1 cellular context compared by ENCODE assay signal in the genomic region with DNA sequence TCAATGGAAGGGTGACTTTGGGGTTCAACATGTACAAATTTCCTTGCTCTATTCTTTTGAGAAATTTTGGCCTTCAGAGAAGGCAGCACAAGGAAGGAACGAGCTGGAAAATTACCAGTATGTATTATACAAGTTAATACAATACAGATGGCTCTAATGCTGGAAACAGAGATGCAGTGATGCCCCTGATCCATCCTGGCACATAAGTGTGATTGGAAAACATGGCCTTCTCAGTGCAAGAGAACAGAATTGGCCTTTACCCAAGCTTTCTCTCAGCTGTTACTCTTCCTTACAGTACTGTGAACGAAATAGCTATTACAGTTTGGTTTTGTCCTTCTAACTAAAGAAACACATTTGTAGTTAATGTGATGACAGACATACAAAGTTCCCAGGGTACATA.
TF ChIP-seq lines count a peak whose summit lies in the region.

No MANE protein-coding gene starts in this region.

TF ChIP-seq in HepG2, 621 proteins besides CTCF, POLR2A, EP300 and RAD21 (continued from another document):
- TF ChIP-seq, protein P1, sequence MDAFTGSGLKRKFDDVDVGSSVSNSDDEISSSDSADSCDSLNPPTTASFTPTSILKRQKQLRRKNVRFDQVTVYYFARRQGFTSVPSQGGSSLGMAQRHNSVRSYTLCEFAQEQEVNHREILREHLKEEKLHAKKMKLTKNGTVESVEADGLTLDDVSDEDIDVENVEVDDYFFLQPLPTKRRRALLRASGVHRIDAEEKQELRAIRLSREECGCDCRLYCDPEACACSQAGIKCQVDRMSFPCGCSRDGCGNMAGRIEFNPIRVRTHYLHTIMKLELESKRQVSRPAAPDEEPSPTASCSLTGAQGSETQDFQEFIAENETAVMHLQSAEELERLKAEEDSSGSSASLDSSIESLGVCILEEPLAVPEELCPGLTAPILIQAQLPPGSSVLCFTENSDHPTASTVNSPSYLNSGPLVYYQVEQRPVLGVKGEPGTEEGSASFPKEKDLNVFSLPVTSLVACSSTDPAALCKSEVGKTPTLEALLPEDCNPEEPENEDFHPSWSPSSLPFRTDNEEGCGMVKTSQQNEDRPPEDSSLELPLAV (CRISPR knock-in tag; conservative IDR thresholded peaks at IDR 0.05; ENCODE audit: low read depth): no peak
- no peak for TF ChIP-seq SALL1 (CRISPR knock-in tag; IDR thresholded peaks at IDR 0.05)
- TF ChIP-seq RFX5 (IDR thresholded peaks at IDR 0.05; ENCODE audit: low read depth, low read length): no peak
- TF ChIP-seq, protein P2, sequence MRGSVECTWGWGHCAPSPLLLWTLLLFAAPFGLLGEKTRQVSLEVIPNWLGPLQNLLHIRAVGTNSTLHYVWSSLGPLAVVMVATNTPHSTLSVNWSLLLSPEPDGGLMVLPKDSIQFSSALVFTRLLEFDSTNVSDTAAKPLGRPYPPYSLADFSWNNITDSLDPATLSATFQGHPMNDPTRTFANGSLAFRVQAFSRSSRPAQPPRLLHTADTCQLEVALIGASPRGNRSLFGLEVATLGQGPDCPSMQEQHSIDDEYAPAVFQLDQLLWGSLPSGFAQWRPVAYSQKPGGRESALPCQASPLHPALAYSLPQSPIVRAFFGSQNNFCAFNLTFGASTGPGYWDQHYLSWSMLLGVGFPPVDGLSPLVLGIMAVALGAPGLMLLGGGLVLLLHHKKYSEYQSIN (CRISPR knock-in tag; IDR thresholded peaks at IDR 0.05; ENCODE audit: borderline replicate concordance): no peak
- no peak for TF ChIP-seq ZC3H4 (CRISPR knock-in tag; IDR thresholded peaks at IDR 0.05; ENCODE audit: borderline replicate concordance)
- no peak for TF ChIP-seq TOE1 (CRISPR knock-in tag; IDR thresholded peaks at IDR 0.05)
- TF ChIP-seq NFE2L1 (CRISPR knock-in tag; IDR thresholded peaks at IDR 0.05; ENCODE audit: borderline replicate concordance): no peak
- no peak for TF ChIP-seq SP4 (CRISPR knock-in tag; IDR thresholded peaks at IDR 0.05)
- TF ChIP-seq, protein P3, sequence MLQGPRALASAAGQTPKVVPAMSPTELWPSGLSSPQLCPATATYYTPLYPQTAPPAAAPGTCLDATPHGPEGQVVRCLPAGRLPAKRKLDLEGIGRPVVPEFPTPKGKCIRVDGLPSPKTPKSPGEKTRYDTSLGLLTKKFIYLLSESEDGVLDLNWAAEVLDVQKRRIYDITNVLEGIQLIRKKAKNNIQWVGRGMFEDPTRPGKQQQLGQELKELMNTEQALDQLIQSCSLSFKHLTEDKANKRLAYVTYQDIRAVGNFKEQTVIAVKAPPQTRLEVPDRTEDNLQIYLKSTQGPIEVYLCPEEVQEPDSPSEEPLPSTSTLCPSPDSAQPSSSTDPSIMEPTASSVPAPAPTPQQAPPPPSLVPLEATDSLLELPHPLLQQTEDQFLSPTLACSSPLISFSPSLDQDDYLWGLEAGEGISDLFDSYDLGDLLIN (CRISPR knock-in tag; IDR thresholded peaks at IDR 0.05; ENCODE audit: borderline replicate concordance): no peak
- TF ChIP-seq, protein P4, sequence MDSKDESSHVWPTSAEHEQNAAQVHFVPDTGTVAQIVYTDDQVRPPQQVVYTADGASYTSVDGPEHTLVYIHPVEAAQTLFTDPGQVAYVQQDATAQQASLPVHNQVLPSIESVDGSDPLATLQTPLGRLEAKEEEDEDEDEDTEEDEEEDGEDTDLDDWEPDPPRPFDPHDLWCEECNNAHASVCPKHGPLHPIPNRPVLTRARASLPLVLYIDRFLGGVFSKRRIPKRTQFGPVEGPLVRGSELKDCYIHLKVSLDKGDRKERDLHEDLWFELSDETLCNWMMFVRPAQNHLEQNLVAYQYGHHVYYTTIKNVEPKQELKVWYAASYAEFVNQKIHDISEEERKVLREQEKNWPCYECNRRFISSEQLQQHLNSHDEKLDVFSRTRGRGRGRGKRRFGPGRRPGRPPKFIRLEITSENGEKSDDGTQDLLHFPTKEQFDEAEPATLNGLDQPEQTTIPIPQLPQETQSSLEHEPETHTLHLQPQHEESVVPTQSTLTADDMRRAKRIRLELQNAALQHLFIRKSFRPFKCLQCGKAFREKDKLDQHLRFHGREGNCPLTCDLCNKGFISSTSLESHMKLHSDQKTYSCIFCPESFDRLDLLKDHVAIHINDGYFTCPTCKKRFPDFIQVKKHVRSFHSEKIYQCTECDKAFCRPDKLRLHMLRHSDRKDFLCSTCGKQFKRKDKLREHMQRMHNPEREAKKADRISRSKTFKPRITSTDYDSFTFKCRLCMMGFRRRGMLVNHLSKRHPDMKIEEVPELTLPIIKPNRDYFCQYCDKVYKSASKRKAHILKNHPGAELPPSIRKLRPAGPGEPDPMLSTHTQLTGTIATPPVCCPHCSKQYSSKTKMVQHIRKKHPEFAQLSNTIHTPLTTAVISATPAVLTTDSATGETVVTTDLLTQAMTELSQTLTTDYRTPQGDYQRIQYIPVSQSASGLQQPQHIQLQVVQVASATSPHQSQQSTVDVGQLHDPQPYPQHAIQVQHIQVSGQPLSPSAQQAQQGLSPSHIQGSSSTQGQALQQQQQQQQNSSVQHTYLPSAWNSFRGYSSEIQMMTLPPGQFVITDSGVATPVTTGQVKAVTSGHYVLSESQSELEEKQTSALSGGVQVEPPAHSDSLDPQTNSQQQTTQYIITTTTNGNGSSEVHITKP (CRISPR knock-in tag; IDR thresholded peaks at IDR 0.05; ENCODE audit: low read depth): no peak
- no peak for TF ChIP-seq NCOA2 (CRISPR knock-in tag; IDR thresholded peaks at IDR 0.05)
- no peak for TF ChIP-seq TEAD2 (CRISPR knock-in tag; IDR thresholded peaks at IDR 0.05)
- TF ChIP-seq, protein P5, sequence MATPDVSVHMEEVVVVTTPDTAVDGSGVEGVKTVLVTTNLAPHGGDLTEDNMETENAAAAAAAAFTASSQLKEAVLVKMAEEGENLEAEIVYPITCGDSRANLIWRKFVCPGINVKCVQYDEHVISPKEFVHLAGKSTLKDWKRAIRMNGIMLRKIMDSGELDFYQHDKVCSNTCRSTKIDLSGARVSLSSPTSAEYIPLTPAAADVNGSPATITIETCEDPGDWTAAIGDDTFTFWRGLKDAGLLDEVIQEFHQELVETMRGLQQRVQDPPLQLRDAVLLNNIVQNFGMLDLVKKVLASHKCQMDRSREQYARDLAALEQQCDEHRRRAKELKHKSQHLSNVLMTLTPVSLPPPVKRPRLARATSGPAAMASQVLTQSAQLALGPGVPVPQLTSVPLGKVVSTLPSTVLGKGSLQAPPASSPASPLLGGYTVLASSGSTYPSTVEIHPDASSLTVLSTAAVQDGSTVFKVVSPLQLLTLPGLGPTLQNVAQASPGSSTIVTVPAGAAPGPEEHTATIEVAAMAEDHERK (CRISPR knock-in tag; IDR thresholded peaks at IDR 0.05; ENCODE audit: low read depth): no peak
